In genomic region chr3:178768072-178768864, GRCh38 we compare ENCODE assay signal across 16 cellular contexts.
DNase-seq lines count a peak whose midpoint lies in the region; ATAC-seq and TF ChIP-seq lines count a peak whose summit lies in the region.
"Had no signal": no experiment of that assay in that cellular context is flagged by ENCODE, and none has a peak within 500 bp of the region (broad histone marks: within the 10 kb centered on the region; RNA-seq: fewer than 3 reads in every experiment).

No MANE protein-coding gene starts in this region.

- ATAC-seq in GM18502 (IDR thresholded peaks at IDR 0.05; ENCODE audit: poor library complexity, unreplicated experiment), result peak; percentile 72
- peak; percentile 79 for ATAC-seq in GM19463 (IDR thresholded peaks at IDR 0.05; ENCODE audit: unreplicated experiment)
- peak; percentile 73 for ATAC-seq in HG02678 (IDR thresholded peaks at IDR 0.05; ENCODE audit: unreplicated experiment)
- peak; percentile 50 for ATAC-seq in HG03439 (IDR thresholded peaks at IDR 0.05; ENCODE audit: unreplicated experiment)
- ATAC-seq: activated T-helper 17 cell treated with anti-CD3 and anti-CD28 coated beads, Interleukin-2, amount 50 U/mL, for 72 hours; left lobe of liver had no signal

- no peaks in the 10 kb centered on the region for H3K27me3 ChIP-seq in esophagus squamous epithelium
- H3K27me3 ChIP-seq: ascending aorta, SJSA1 had no signal

- no peak for DNase-seq in activated gamma-delta T cell (lab: John Stamatoyannopoulos, UW)
- no peak for DNase-seq in NCI-H1930 (lab: John Stamatoyannopoulos, UW)
- no peak for DNase-seq in esophagus squamous epithelium (lab: John Stamatoyannopoulos, UW)
- DNase-seq in coronary artery (ENCODE audit: low spot score), result no peak
- DNase-seq: activated CD4-positive, alpha-beta memory T cell treated with anti-CD3 and anti-CD28 coated beads for 36 hours; Calu3; hypothalamus; stimulated activated CD4-positive, alpha-beta T cell treated with anti-CD3 and anti-CD28 coated beads, Interleukin-15, amount 100 ng/mL, for 24 hours had no signal

- no peaks in the 10 kb centered on the region for H3K9me3 ChIP-seq in esophagus squamous epithelium
- H3K9me3 ChIP-seq: ascending aorta, SJSA1 had no signal

- TF ChIP-seq CTCF in esophagus squamous epithelium (IDR thresholded peaks at IDR 0.05) (no peak), coronary artery (IDR thresholded peaks at IDR 0.05) (no peak)

- H3K4me3 ChIP-seq in esophagus squamous epithelium (no peak overlapping the region), coronary artery (no peak overlapping the region)
- H3K4me3 ChIP-seq: ascending aorta, SJSA1 had no signal

- H3K27ac ChIP-seq in esophagus squamous epithelium, result no peak overlapping the region
- H3K27ac ChIP-seq in coronary artery, result no peak overlapping the region
- H3K27ac ChIP-seq: ascending aorta, SJSA1 had no signal

- intact Hi-C loops in esophagus squamous epithelium (cut with DNase I), result no loop called here

- WGBS in esophagus squamous epithelium, 2 donors, result 80 to 82% methylated on average over 5 of the region's 5 CpGs

- no peaks in the 10 kb centered on the region for H3K36me3 ChIP-seq in esophagus squamous epithelium
- H3K36me3 ChIP-seq: ascending aorta, SJSA1 had no signal

- no peaks in the 10 kb centered on the region for H3K4me1 ChIP-seq in esophagus squamous epithelium
- H3K4me1 ChIP-seq: ascending aorta, SJSA1 had no signal

- TF ChIP-seq POLR2A in esophagus squamous epithelium (IDR thresholded peaks at IDR 0.05), result no peak
